In the genomic region with DNA sequence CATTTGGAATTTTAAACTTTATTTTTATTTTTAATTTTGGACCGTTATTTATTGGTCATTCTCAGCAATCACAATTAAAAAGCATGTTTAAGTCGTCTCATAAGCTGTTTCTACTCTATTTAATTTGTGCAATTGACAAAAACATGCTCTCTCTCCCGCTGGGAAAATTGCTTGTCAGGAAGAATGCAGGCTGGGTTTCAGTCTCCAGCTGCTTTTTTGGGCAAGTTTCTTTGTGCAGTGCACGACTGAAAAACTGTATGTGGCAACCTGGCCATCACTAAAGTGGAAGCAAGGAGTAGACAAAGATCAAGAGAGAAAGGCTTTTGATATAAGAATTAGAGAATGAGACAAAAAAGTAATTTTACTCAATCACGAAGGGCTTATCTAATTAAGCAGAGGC, we compare ENCODE assay signal across 23 cellular contexts.
DNase-seq lines count a peak whose midpoint lies in the region; ATAC-seq and TF ChIP-seq lines count a peak whose summit lies in the region.
"Had no signal": no experiment of that assay in that cellular context is flagged by ENCODE, and none has a peak within 500 bp of the region (broad histone marks: within the 10 kb centered on the region; RNA-seq: fewer than 3 reads in every experiment).

No MANE protein-coding gene starts in this region.

- H3K4me3 ChIP-seq in right cardiac atrium (ENCODE audit: low read length), result no peak overlapping the region
- H3K4me3 ChIP-seq: HAP-1, MG63, PC-9 had no signal

- H3K4me1 ChIP-seq in foreskin keratinocyte, result no peaks in the 10 kb centered on the region
- H3K4me1 ChIP-seq in right cardiac atrium (ENCODE audit: control insufficient read depth, insufficient read depth, low read length), result no peaks in the 10 kb centered on the region
- H3K4me1 ChIP-seq: HAP-1 had no signal

- DNase-seq in NCI-H2107 treated with DMSO at 0.1 percent for 48 hours (lab: John Stamatoyannopoulos, UW; ENCODE audit: unreplicated experiment), result peak; percentile 15
- DNase-seq in NCI-H2107 (lab: John Stamatoyannopoulos, UW), result no peak
- DNase-seq in NCI-H774 (lab: John Stamatoyannopoulos, UW), result peak; percentile 44
- peak; percentile 3 for DNase-seq in astrocyte of the hippocampus (ENCODE audit: low read depth, low spot score)
- no peak for DNase-seq in NCI-H146 (lab: John Stamatoyannopoulos, UW)
- DNase-seq in HuH-7 (ENCODE audit: low spot score), result no peak
- no peak for DNase-seq in foreskin keratinocyte
- no peak for DNase-seq in right cardiac atrium
- DNase-seq: 8988T; CD4-positive, CD25-positive, alpha-beta regulatory T cell; COR-L47; DMS 273 treated with DMSO at 0.1 percent for 48 hours; DND-41; Kasumi-1; MG63; NCI-H1048; NCI-H345; NCI-H524 treated with DMSO at 0.1 percent for 48 hours; PC-9; SIG-M5 had no signal

- H3K27me3 ChIP-seq in foreskin keratinocyte (no peaks in the 10 kb centered on the region), right cardiac atrium (ENCODE audit: control insufficient read depth, insufficient read depth) (no peaks in the 10 kb centered on the region)
- H3K27me3 ChIP-seq: MG63 had no signal

- 40% methylated on average over 5 of the region's 5 CpGs for WGBS in right cardiac atrium

- intact Hi-C loops in right cardiac atrium (cut with DNase I), result no loop called here

- ATAC-seq in foreskin keratinocyte (no peak), right cardiac atrium (no peak)

- H3K27ac ChIP-seq in foreskin keratinocyte (no peak overlapping the region), right cardiac atrium (ENCODE audit: low read length) (no peak overlapping the region)
- H3K27ac ChIP-seq: HL-60, PC-9, RWPE1 had no signal

- H3K9me3 ChIP-seq in right cardiac atrium (ENCODE audit: control insufficient read depth, low read length), result no peaks in the 10 kb centered on the region
- H3K9me3 ChIP-seq: HAP-1, MG63 had no signal

- no peak for TF ChIP-seq CTCF in foreskin keratinocyte (conservative IDR thresholded peaks at IDR 0.05)

Comparison
In these comparisons a context has a peak if more than half of its experiments do, and no peak if none do; other contexts are left out.
1. DNase-seq: peak in NCI-H2107 treated with DMSO at 0.1 percent for 48 hours (single experiment), NCI-H774 (single experiment) and astrocyte of the hippocampus (single experiment); none in NCI-H2107 (single experiment), NCI-H146 (single experiment), HuH-7 (single experiment), foreskin keratinocyte (0 of 2) and right cardiac atrium (0 of 3).